Comparison of ENCODE assay signal across 8 cellular contexts in the genomic region with DNA sequence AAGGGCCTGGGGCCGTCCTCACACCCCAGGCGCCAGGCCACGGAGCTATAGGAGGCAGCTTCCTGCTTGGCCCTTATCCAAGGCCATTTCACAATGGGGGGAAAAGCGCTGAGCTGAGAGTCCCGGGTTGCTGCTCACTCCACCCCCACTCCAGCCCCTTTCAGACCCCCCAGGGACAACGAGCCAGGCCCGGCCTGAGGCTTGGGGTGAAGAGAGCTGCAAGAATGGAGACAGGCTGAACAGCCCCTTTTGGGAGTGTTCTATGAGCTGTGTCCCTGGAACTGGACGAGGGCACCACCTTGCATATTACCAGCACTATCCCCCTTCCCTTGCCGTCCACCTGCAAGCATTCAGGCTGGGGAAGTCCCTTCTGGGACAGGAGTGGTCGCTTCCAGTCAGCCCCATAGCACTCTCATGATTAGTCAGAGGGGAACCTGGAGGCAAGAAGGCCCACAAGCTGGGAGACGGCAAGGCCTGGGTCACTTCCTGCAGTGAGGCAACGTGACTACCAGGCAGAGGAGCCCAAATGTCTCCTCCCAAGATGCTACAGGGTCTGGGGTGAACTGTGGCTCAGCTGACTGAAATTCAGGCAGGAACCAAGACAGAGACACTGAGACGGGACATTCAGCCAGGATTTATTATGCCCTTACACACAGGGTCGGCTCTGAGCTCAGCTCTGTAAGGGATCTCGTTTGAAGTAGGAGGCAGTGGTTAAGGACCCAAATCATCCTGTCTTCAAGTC. TPM values are rescaled to one million over a fixed set of nuclear protein-coding genes. Genes with fewer than 3 reads are reported as not detected.
DNase-seq lines count a peak whose midpoint lies in the region; ATAC-seq, FAIRE-seq and TF ChIP-seq lines count a peak whose summit lies in the region.

No MANE protein-coding gene starts in this region.

- H3K4me3 ChIP-seq in BE2C (ENCODE audit: low read depth, low read length) (no peak overlapping the region), breast epithelium (no peak overlapping the region)

- DNase-seq in BE2C (peak; percentile 59), GM19239 (ENCODE audit: insufficient read length, low spot score) (no peak), T follicular helper cell (ENCODE audit: low read depth) (peak; percentile 22), breast epithelium (ENCODE audit: low spot score in 2 of 2) (no peak), memory B cell (ENCODE audit: low spot score in 2 of 2) (no peak), G401 (ENCODE audit: low spot score) (no peak)

- H3K27ac ChIP-seq in breast epithelium = peak overlapping the region; percentile 69 to 83

- H3K4me1 ChIP-seq in BE2C (peaks cover 13% of the 10 kb centered on the region), breast epithelium (peaks cover 0 to 5% of the 10 kb centered on the region in 2 donors)

- peak overlapping the region; percentile 88 for H3K27ac Mint-ChIP-seq in memory B cell
- peak overlapping the region; percentile 94 for H3K27ac Mint-ChIP-seq in stimulated activated naive CD8-positive, alpha-beta T cell treated with anti-CD3 and anti-CD28 coated beads, Interleukin-15, Interleukin-2, amounts not matched to agents 100 ng/mL and 50 ng/mL, for 24 hours

- H3K9me3 ChIP-seq in BE2C (no peaks in the 10 kb centered on the region), breast epithelium (no peaks in the 10 kb centered on the region)

- TF ChIP-seq CTCF in BE2C (IDR thresholded peaks at IDR 0.05; ENCODE audit: low read depth, low read length) (no peak), breast epithelium (IDR thresholded peaks at IDR 0.05) (no peak)

- H3K4me3 Mint-ChIP-seq in memory B cell = peak overlapping the region; percentile 45
- peak overlapping the region; percentile 60 for H3K4me3 Mint-ChIP-seq in stimulated activated naive CD8-positive, alpha-beta T cell treated with anti-CD3 and anti-CD28 coated beads, Interleukin-15, Interleukin-2, amounts not matched to agents 100 ng/mL and 50 ng/mL, for 24 hours

- FAIRE-seq in GM19239 (lab: Jason Lieb, UNC) = peak; percentile 94

- no peaks in the 10 kb centered on the region for H3K36me3 Mint-ChIP-seq in memory B cell
- peaks cover 4% of the 10 kb centered on the region for H3K36me3 Mint-ChIP-seq in stimulated activated naive CD8-positive, alpha-beta T cell treated with anti-CD3 and anti-CD28 coated beads, Interleukin-15, Interleukin-2, amounts not matched to agents 100 ng/mL and 50 ng/mL, for 24 hours (ENCODE audit: low read depth)

- in situ Hi-C loops in G401 (cut with HindIII; ENCODE audit: low sequenced_read_pairs) = loop anchor here (25.0 kb wide), 1 partner anchor 165 kb away; no protein-coding TSS in a partner anchor

- intact Hi-C loops in breast epithelium (cut with DNase I; ENCODE audit: low total_unique reads) = loop anchor here (10.0 kb wide), 1 partner anchor 227 kb away; no protein-coding TSS in a partner anchor

- H3K27me3 Mint-ChIP-seq in memory B cell = peaks cover 2% of the 10 kb centered on the region
- no peaks in the 10 kb centered on the region for H3K27me3 Mint-ChIP-seq in stimulated activated naive CD8-positive, alpha-beta T cell treated with anti-CD3 and anti-CD28 coated beads, Interleukin-15, Interleukin-2, amounts not matched to agents 100 ng/mL and 50 ng/mL, for 24 hours

- H3K9me3 Mint-ChIP-seq in memory B cell = no peaks in the 10 kb centered on the region
- H3K9me3 Mint-ChIP-seq in stimulated activated naive CD8-positive, alpha-beta T cell treated with anti-CD3 and anti-CD28 coated beads, Interleukin-15, Interleukin-2, amounts not matched to agents 100 ng/mL and 50 ng/mL, for 24 hours = no peaks in the 10 kb centered on the region

- H3K36me3 ChIP-seq in BE2C (no peaks in the 10 kb centered on the region), breast epithelium (no peaks in the 10 kb centered on the region)

- ATAC-seq in HG03460 (IDR thresholded peaks at IDR 0.05; ENCODE audit: unreplicated experiment) (peak; percentile 55), memory B cell (ENCODE audit: low read depth) (peak; percentile 20)

- H3K4me1 Mint-ChIP-seq in memory B cell = peaks cover 58% of the 10 kb centered on the region
- peaks cover 83% of the 10 kb centered on the region for H3K4me1 Mint-ChIP-seq in stimulated activated naive CD8-positive, alpha-beta T cell treated with anti-CD3 and anti-CD28 coated beads, Interleukin-15, Interleukin-2, amounts not matched to agents 100 ng/mL and 50 ng/mL, for 24 hours (ENCODE audit: low read depth)

- TF ChIP-seq POLR2A in breast epithelium (IDR thresholded peaks at IDR 0.05) = no peak

- H3K27me3 ChIP-seq in BE2C (no peaks in the 10 kb centered on the region), breast epithelium (no peaks in the 10 kb centered on the region)

RNA-seq across cellular contexts. Expression of a gene that starts 8.6 kb away (rescaled TPM):
- 615 TPM for polyA plus RNA-seq in BE2C (2012; ENCODE audit: insufficient read depth, insufficient read length, low read depth)
- total RNA-seq in breast epithelium = 100 to 1,000 TPM; 279 to 310 (median 299) TPM
- total RNA-seq in G401 (2014; rRNA removed; shearing (Covaris generic)) = 194 and 205 TPM in 2 replicates

Comparison
In these comparisons a context has a peak if more than half of its experiments do, and no peak if none do; other contexts are left out.
1. DNase-seq: peak in BE2C (single experiment) and T follicular helper cell (single experiment); none in GM19239 (single experiment), breast epithelium (0 of 2), memory B cell (0 of 2) and G401 (single experiment).